21 cellular contexts compared by ENCODE assay signal in the genomic region with DNA sequence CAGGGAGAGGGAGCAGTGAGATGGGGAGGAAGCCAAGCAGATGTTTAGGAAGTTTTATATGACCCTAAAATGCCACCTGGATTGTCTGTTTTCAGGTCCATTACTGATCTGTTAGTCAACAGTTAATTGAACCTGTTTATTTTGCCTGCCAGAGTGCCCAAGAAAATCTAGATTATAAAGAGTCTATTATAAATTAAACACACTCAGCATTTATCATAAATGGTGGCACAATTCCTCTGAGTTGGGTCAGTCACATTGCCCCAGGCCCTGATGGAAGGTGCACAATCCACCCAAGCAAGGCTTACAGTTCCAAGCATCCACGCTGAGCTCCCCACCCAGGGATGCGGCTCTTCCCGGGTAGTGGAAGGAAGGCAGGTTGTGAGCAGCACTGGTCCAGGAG. TPM values are rescaled to one million over a fixed set of nuclear protein-coding genes. Genes with fewer than 3 reads are reported as not detected.
"Had no signal": no experiment of that assay in that cellular context is flagged by ENCODE, and none has a peak within 500 bp of the region (broad histone marks: within the 10 kb centered on the region; RNA-seq: fewer than 3 reads in every experiment).

No MANE protein-coding gene starts in this region.

- H3K9me3 ChIP-seq: MG63, SK-N-SH had no signal

- H3K4me2 ChIP-seq: SK-N-SH had no signal

- H3K36me3 ChIP-seq: MG63 had no signal

- DNase-seq: Karpas-422, KG1, MG63, NCI-H1092, NCI-H1105 treated with DMSO at 0.1 percent for 48 hours, NCI-H1417 treated with DMSO at 0.1 percent for 48 hours, NCI-H146, NCI-H1694 treated with DMSO at 0.1 percent for 48 hours, NCI-H1930, NCI-H2081, NCI-H2107, NCI-H2227 treated with DMSO at 0.1 percent for 48 hours, NCI-H524, NCI-H526 treated with DMSO at 0.1 percent for 48 hours, NCI-H774, RPMI8226, SHP77, SK-N-SH, SW 1271 had no signal

- H3K9ac ChIP-seq: SK-N-SH had no signal

- H3K27me3 ChIP-seq: MG63 had no signal

- FAIRE-seq: RCC 7860 had no signal

- H3K4me3 ChIP-seq: MG63 had no signal

RNA-seq across cellular contexts. Expression of a gene that starts 52.5 kb away (rescaled TPM):
- total RNA-seq: NCI-H460 had no signal
- polyA plus RNA-seq: SK-N-SH had no signal
